18 cellular contexts compared by ENCODE assay signal in the genomic region with DNA sequence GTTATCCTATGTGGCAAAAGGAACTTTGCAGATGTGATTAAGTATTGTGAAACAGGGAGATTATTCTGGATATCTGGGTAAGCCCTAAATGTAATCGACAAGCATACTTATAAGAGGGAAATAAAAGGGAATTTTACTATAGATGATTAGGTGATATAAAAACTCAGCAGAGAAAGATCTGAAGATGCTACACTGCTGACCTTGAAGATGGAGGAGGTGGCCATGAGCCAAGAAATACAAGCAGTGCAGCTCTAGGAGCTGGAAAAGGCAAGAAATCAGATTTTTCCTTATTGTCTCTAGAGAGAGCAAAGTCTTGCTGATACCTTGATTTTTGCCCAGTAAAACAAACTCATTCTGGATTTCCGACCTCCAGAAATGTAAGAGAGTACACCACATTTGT.
DNase-seq lines count a peak whose midpoint lies in the region; ATAC-seq, FAIRE-seq and TF ChIP-seq lines count a peak whose summit lies in the region.
"Had no signal": no experiment of that assay in that cellular context is flagged by ENCODE, and none has a peak within 500 bp of the region (broad histone marks: within the 10 kb centered on the region; RNA-seq: fewer than 3 reads in every experiment).

No MANE protein-coding gene starts in this region.

- 94% methylated on average over 2 of the region's 2 CpGs for WGBS in HepG2 (ENCODE audit: low lambda C conversion rate)
- 63% methylated on average over 1 of the region's 2 CpGs for WGBS in right lobe of liver (ENCODE audit: insufficient coverage, low coverage, low lambda C conversion rate, missing lambda C conversion rate)
- 39% methylated on average over 2 of the region's 2 CpGs for WGBS in K562 (ENCODE audit: insufficient coverage, low coverage, missing lambda C conversion rate)

- H3K9me3 ChIP-seq in HepG2 (ENCODE audit: low read length) = no peaks in the 10 kb centered on the region
- H3K9me3 ChIP-seq in right lobe of liver = no peaks in the 10 kb centered on the region
- H3K9me3 ChIP-seq in K562 (replicated peaks; ENCODE audit: control insufficient read depth, insufficient read depth, low read depth, low read length) = no peaks in the 10 kb centered on the region
- H3K9me3 ChIP-seq: BLaER1, SJSA1 had no signal

- TF ChIP-seq RAD21 in HepG2 (CRISPR knock-in tag; IDR thresholded peaks at IDR 0.05) (no peak), K562 (CRISPR knock-in tag; conservative IDR thresholded peaks at IDR 0.05 in 1 of 2, IDR thresholded peaks at IDR 0.05 in 1 of 2) (no peak)

- CTCF ChIA-PET in HepG2 (lab: Yijun Ruan, JAX; ENCODE audit: low intra/inter-chr PET ratio, low total read pairs) = no interaction called here
- CTCF ChIA-PET in K562 (lab: Yijun Ruan, JAX; ENCODE audit: low intra/inter-chr PET ratio) = no interaction called here

- H3K79me2 ChIP-seq in HepG2 (ENCODE audit: insufficient read depth, low read length) = peaks cover 22% of the 10 kb centered on the region
- H3K79me2 ChIP-seq in K562 (ENCODE audit: control insufficient read depth, insufficient read depth, low read length) = peaks cover 63% of the 10 kb centered on the region

- H3K27ac ChIP-seq in HepG2 (ENCODE audit: extremely low read length, insufficient read depth, low read length) (no peak overlapping the region), right lobe of liver (no peak overlapping the region), K562 (ENCODE audit: extremely low read depth, low read depth, low read length) (no peak overlapping the region)
- H3K27ac ChIP-seq: BLaER1, GM23248, PC-9, SJSA1 had no signal

- H4K20me1 ChIP-seq in HepG2 (ENCODE audit: insufficient read depth, low read length) (0 out of 2 replicates have a peak, but pooled peaks cover 2% of the 10 kb centered on the region), K562 (replicated peaks; ENCODE audit: control insufficient read depth, insufficient read depth, low read length) (peaks cover 6% of the 10 kb centered on the region; the same call in 1 of the 2 replicates)

- intact Hi-C loops in HepG2 (cut with micrococcal nuclease; ENCODE audit: unreplicated experiment) = no loop called here
- intact Hi-C loops in right lobe of liver (cut with DNase I) = no loop called here
- intact Hi-C loops in K562 (cut with micrococcal nuclease) = no loop called here

- H3K4me1 ChIP-seq in HepG2 (ENCODE audit: insufficient read depth, low read length) (no peaks in the 10 kb centered on the region), right lobe of liver (no peaks in the 10 kb centered on the region), K562 (replicated peaks in 1 of 2; ENCODE audit: control insufficient read depth in 2 of 2, insufficient read depth in 2 of 2, low read length in 2 of 2) (no peaks in the 10 kb centered on the region)
- H3K4me1 ChIP-seq: BLaER1, SJSA1 had no signal

- H2AFZ ChIP-seq in HepG2 (ENCODE audit: low read length) = no peak overlapping the region
- no peak overlapping the region for H2AFZ ChIP-seq in K562 (ENCODE audit: low read depth, low read length)
- H2AFZ ChIP-seq: GM23248, PC-9 had no signal

- no peak for FAIRE-seq in HepG2 (lab: Jason Lieb, UNC)
- no peak for FAIRE-seq in K562 (lab: Jason Lieb, UNC)
- no peak for FAIRE-seq in RCC 7860 (lab: Jason Lieb, UNC)

- ATAC-seq in HepG2 (no peak), right lobe of liver (no peak), K562 (no peak; the same call in 2 of the 3 replicates), GM18867 (IDR thresholded peaks at IDR 0.05; ENCODE audit: unreplicated experiment) (no peak)
- ATAC-seq: CD8-positive, alpha-beta T cell had no signal

- TF ChIP-seq POLR2A in HepG2 (IDR thresholded peaks at IDR 0.05; ENCODE audit: insufficient read depth in 1 of 2, low read depth in 2 of 2, low read length in 2 of 2) = no peak
- no peak for TF ChIP-seq POLR2A in right lobe of liver (IDR thresholded peaks at IDR 0.05)
- TF ChIP-seq POLR2A in K562 (conservative IDR thresholded peaks at IDR 0.05) = no peak

- H3K27me3 ChIP-seq in HepG2 (ENCODE audit: control insufficient read depth in 1 of 2, insufficient read depth in 2 of 2, low read length in 2 of 2) (no peaks in the 10 kb centered on the region; a peak in 1 of 5 replicates), right lobe of liver (no peaks in the 10 kb centered on the region), K562 (ENCODE audit: control insufficient read depth in 2 of 2, insufficient read depth in 2 of 2, low read length in 2 of 2) (no peaks in the 10 kb centered on the region)
- H3K27me3 ChIP-seq: BLaER1, SJSA1 had no signal

- no peak overlapping the region for H3K9ac ChIP-seq in HepG2 (ENCODE audit: insufficient read depth, low read depth, low read length)
- H3K9ac ChIP-seq in K562 (ENCODE audit: insufficient read depth in 1 of 2, low read depth in 2 of 2, low read length in 2 of 2) = no peak overlapping the region
- H3K9ac ChIP-seq: BLaER1, GM23248 had no signal

- TF ChIP-seq CTCF in HepG2 (CRISPR knock-in tag; IDR thresholded peaks at IDR 0.05) = no peak
- no peak for TF ChIP-seq CTCF in right lobe of liver (IDR thresholded peaks at IDR 0.05)
- no peak for TF ChIP-seq CTCF in K562 (IDR thresholded peaks at IDR 0.05 in 2 of 3, conservative IDR thresholded peaks at IDR 0.05 in 1 of 3; ENCODE audit: insufficient read depth in 2 of 3, low read depth in 1 of 3, low read length in 3 of 3)
- no peak for TF ChIP-seq CTCF in fibroblast of the aortic adventitia (IDR thresholded peaks at IDR 0.05; ENCODE audit: insufficient read depth, low read length)

- BruUV-seq in HepG2 (replicated peaks; lab: Mats Ljungman, UMichigan) (no TSS peak), K562 (replicated peaks; lab: Mats Ljungman, UMichigan) (no TSS peak)

- in situ Hi-C loops in HepG2 (cut with HindIII; ENCODE audit: extremely low pct_ligation_motif_present, low pct_unique_long_range_greater_than_20kb) (no loop called here), K562 (cut with MboI) (no loop called here)

- DNase-seq in HepG2 (ENCODE audit: low spot score) (no peak), right lobe of liver (no peak), K562 (ENCODE audit: extremely low read depth in 1 of 4, low spot score in 3 of 4) (no peak), fibroblast of the aortic adventitia (ENCODE audit: low read depth) (peak; percentile 3), putamen (ENCODE audit: low spot score) (no peak), NCI-H2227 treated with DMSO at 0.1 percent for 48 hours (lab: John Stamatoyannopoulos, UW) (no peak), RCC 7860 (ENCODE audit: low spot score) (no peak)
- DNase-seq: CD8-positive, alpha-beta T cell; GM23248; KG1; NCI-H1436; NCI-H2029 treated with DMSO at 0.1 percent for 48 hours; NCI-H510A treated with DMSO at 0.1 percent for 48 hours; NCI-H82; PC-9 had no signal

- H3K4me2 ChIP-seq in HepG2 (ENCODE audit: low read depth, low read length) (no peak overlapping the region), K562 (ENCODE audit: insufficient read depth, low read length) (no peak overlapping the region)
- H3K4me2 ChIP-seq: BLaER1, PC-9 had no signal

- POLR2A ChIA-PET in HepG2 (lab: Yijun Ruan, JAX) = no interaction called here
- POLR2A ChIA-PET in K562 (lab: Yijun Ruan, JAX) = no interaction called here

- H3K9me1 ChIP-seq in K562 (ENCODE audit: control insufficient read depth, insufficient read depth, low read length) = no peaks in the 10 kb centered on the region

- H3K36me3 ChIP-seq in HepG2 (replicated peaks in 1 of 2; ENCODE audit: control insufficient read depth in 1 of 2, insufficient read depth in 2 of 2, low read length in 2 of 2) (no peaks in the 10 kb centered on the region), right lobe of liver (no peaks in the 10 kb centered on the region), K562 (ENCODE audit: control insufficient read depth, insufficient read depth, low read length) (no peaks in the 10 kb centered on the region)
- H3K36me3 ChIP-seq: BLaER1, SJSA1 had no signal

- H3K4me3 ChIP-seq in HepG2 (replicated peaks in 1 of 3; ENCODE audit: insufficient read depth in 1 of 3, low read depth in 2 of 3, low read length in 3 of 3) (no peak overlapping the region), right lobe of liver (no peak overlapping the region), K562 (no peak overlapping the region), fibroblast of the aortic adventitia (ENCODE audit: low read depth, low read length) (no peak overlapping the region)
- H3K4me3 ChIP-seq: BLaER1, GM23248, PC-9, SJSA1 had no signal

- TF ChIP-seq EP300 in HepG2 (IDR thresholded peaks at IDR 0.05; ENCODE audit: low read depth in 2 of 2, low read length in 2 of 2) = no peak
- no peak for TF ChIP-seq EP300 in HepG2 (CRISPR knock-in tag; IDR thresholded peaks at IDR 0.05; ENCODE audit: borderline replicate concordance)
- TF ChIP-seq EP300 in K562 (IDR thresholded peaks at IDR 0.05; ENCODE audit: low read length) = no peak

TF ChIP-seq in HepG2, 621 proteins besides CTCF, POLR2A, EP300 and RAD21:
- TF ChIP-seq CEBPB (IDR thresholded peaks at IDR 0.05; ENCODE audit: borderline replicate concordance, low read depth, low read length) = peak; percentile 28; the same call in 1 of the 2 replicates
- no peak for TF ChIP-seq NFIC (IDR thresholded peaks at IDR 0.05; ENCODE audit: low read length)
- no peak for TF ChIP-seq SYNCRIP (IDR thresholded peaks at IDR 0.05; ENCODE audit: insufficient read depth, low read depth, low read length)
- no peak for TF ChIP-seq PLRG1 (conservative IDR thresholded peaks at IDR 0.05)
- no peak for TF ChIP-seq ZNF776 (CRISPR knock-in tag; IDR thresholded peaks at IDR 0.05)
- no peak for TF ChIP-seq ZNF737 (CRISPR knock-in tag; IDR thresholded peaks at IDR 0.05; ENCODE audit: borderline replicate concordance)

TF ChIP-seq in K562, 482 proteins besides CTCF, POLR2A, EP300 and RAD21:
- peak; percentile 30; the same call in 1 of the 2 replicates for TF ChIP-seq NFIC (IDR thresholded peaks at IDR 0.05)
- no peak for TF ChIP-seq SMAD4 (CRISPR knock-in tag; conservative IDR thresholded peaks at IDR 0.05)
- TF ChIP-seq FOXJ2 (tag; IDR thresholded peaks at IDR 0.05) = peak; percentile 50
